Comparison of ENCODE assay signal across 27 cellular contexts in genomic region chr15:100090411-100090810, GRCh38.
"Had no signal": no experiment of that assay in that cellular context is flagged by ENCODE, and none has a peak within 500 bp of the region (broad histone marks: within the 10 kb centered on the region; RNA-seq: fewer than 3 reads in every experiment).

No MANE protein-coding gene starts in this region.

- H3K9me3 ChIP-seq: colonic mucosa, suprapubic skin, tibial artery, upper lobe of right lung had no signal

- H3K27ac ChIP-seq: colonic mucosa, foreskin keratinocyte, heart left ventricle, parathyroid adenoma, suprapubic skin, tibial artery, upper lobe of right lung had no signal

- ATAC-seq: activated T-cell treated with anti-CD3 and anti-CD28 coated beads, Interleukin-2, amount 50 U/mL, for 72 hours; foreskin keratinocyte; heart left ventricle; left cardiac atrium; left ventricle myocardium superior; naive thymus-derived CD4-positive, alpha-beta T cell; right cardiac atrium; T-helper 17 cell; upper lobe of right lung had no signal

- H3K27ac Mint-ChIP-seq: activated B cell treated with CpG ODN at 0.5 μM for 24 hours; activated naive CD8-positive, alpha-beta T cell; activated T-cell treated with anti-CD3 and anti-CD28 coated beads, Interleukin-2, amount 50 U/mL, for 72 hours; naive thymus-derived CD4-positive, alpha-beta T cell; T-helper 17 cell had no signal

- H3K36me3 ChIP-seq: colonic mucosa, heart left ventricle, suprapubic skin, tibial artery, upper lobe of right lung had no signal

- H3K9me3 Mint-ChIP-seq: activated B cell treated with CpG ODN at 0.5 μM for 24 hours had no signal

- H3K4me3 ChIP-seq: colonic mucosa, heart left ventricle, suprapubic skin, tibial artery, upper lobe of right lung had no signal

- H3K27me3 ChIP-seq: colonic mucosa, heart left ventricle, suprapubic skin, tibial artery, upper lobe of right lung had no signal

- H3K4me1 ChIP-seq: colonic mucosa, foreskin keratinocyte, heart left ventricle, parathyroid adenoma, suprapubic skin, tibial artery, upper lobe of right lung had no signal

- H3K4me1 Mint-ChIP-seq: activated B cell treated with CpG ODN at 0.5 μM for 24 hours; naive thymus-derived CD4-positive, alpha-beta T cell; T-helper 17 cell had no signal

- DNase-seq: activated B cell treated with CpG ODN at 0.5 μM for 24 hours; activated CD4-positive, alpha-beta T cell treated with anti-CD3 and anti-CD28 coated beads, Interleukin-2, amount 50 U/mL, for 4 hours; activated naive CD4-positive, alpha-beta T cell; activated T-cell treated with anti-CD3 and anti-CD28 coated beads for 4 hours; activated T-cell treated with anti-CD3 and anti-CD28 coated beads, Interleukin-2, amount 50 U/mL, for 72 hours; anterior cingulate cortex; colonic mucosa; effector memory CD4-positive, alpha-beta T cell; erythroblast; foreskin keratinocyte; heart left ventricle; hypothalamus; left cardiac atrium; left ventricle myocardium superior; mammary epithelial cell; midbrain; naive thymus-derived CD4-positive, alpha-beta T cell; nucleus accumbens; stimulated activated naive CD4-positive, alpha-beta T cell; SW 1271; T-helper 17 cell; tibial artery; upper lobe of right lung had no signal

- H3K27me3 Mint-ChIP-seq: activated B cell treated with CpG ODN at 0.5 μM for 24 hours; activated naive CD8-positive, alpha-beta T cell; naive thymus-derived CD4-positive, alpha-beta T cell; T-helper 17 cell had no signal

- H3K4me3 Mint-ChIP-seq: activated B cell treated with CpG ODN at 0.5 μM for 24 hours; activated naive CD8-positive, alpha-beta T cell; activated T-cell treated with anti-CD3 and anti-CD28 coated beads, Interleukin-2, amount 50 U/mL, for 72 hours; naive thymus-derived CD4-positive, alpha-beta T cell; T-helper 17 cell had no signal
